1 cellular context compared by ENCODE assay signal in genomic region chr11:65439331-65440181, GRCh38.
TF ChIP-seq lines count a peak whose summit lies in the region.

No MANE protein-coding gene starts in this region.

TF ChIP-seq in endothelial cell of umbilical vein, 7 proteins besides CTCF, POLR2A, EP300 and RAD21 (continued from another document):
- no peak for TF ChIP-seq JUN (IDR thresholded peaks at IDR 0.05; ENCODE audit: borderline replicate concordance, insufficient read depth, insufficient read length, low read depth)
